ENCODE assay signal across 11 cellular contexts in the genomic region with DNA sequence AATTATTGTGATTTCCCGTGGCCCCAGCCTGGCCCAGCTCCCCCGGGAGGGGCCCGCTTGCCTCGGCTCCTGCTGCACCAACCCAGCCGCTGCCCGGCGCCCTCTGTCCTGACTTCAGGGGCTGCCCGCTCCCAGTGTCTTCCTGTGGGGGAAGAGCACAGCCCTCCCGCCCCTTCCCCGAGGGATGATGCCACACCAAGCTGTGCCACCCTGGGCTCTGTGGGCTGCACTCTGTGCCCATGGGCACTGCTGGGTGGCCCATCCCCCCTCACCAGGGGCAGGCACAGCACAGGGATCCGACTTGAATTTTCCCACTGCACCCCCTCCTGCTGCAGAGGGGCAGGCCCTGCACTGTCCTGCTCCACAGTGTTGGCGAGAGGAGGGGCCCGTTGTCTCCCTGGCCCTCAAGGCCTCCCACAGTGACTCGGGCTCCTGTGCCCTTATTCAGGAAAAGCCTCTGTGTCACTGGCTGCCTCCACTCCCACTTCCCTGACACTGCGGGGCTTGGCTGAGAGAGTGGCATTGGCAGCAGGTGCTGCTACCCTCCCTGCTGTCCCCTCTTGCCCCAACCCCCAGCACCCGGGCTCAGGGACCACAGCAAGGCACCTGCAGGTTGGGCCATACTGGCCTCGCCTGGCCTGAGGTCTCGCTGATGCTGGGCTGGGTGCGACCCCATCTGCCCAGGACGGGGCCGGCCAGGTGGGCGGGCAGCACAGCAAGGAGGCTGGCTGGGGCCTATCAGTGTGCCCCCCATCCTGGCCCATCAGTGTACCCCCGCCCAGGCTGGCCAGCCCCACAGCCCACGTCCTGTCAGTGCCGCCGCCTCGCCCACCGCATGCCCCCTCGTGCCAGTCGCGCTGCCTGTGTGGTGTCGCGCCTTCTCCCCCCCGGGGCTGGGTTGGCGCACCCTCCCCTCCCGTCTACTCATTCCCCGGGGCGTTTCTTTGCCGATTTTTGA. TPM values are rescaled to one million over a fixed set of nuclear protein-coding genes. Genes with fewer than 3 reads are reported as not detected.
DNase-seq lines count a peak whose midpoint lies in the region; ATAC-seq and TF ChIP-seq lines count a peak whose summit lies in the region.
"Had no signal": no experiment of that assay in that cellular context is flagged by ENCODE, and none has a peak within 500 bp of the region (broad histone marks: within the 10 kb centered on the region; RNA-seq: fewer than 3 reads in every experiment).

No MANE protein-coding gene starts in this region.

- DNase-seq in activated CD8-positive, alpha-beta T cell treated with anti-CD3 and anti-CD28 coated beads for 36 hours = peak; percentile 46
- DNase-seq in heart left ventricle = peak in 4 of 5 donors; percentile 16 to 67 (median 28)
- no peak for DNase-seq in stimulated activated naive B cell treated with anti-CD40 and anti-IgM and Interleukin-4, amounts not matched to agents 10 μg/mL and 1 μg/mL and 100 μg/mL, for 72 hours
- DNase-seq in KBM-7 = no peak
- DNase-seq in NCI-H2227 treated with DMSO at 0.1 percent for 48 hours (lab: John Stamatoyannopoulos, UW) = no peak
- DNase-seq: cortex of kidney; NCI-H510A; stimulated activated CD8-positive, alpha-beta memory T cell treated with anti-CD3 and anti-CD28 coated beads, Interleukin-4, amount 100 ng/mL, for 48 hours had no signal

- H3K36me3 Mint-ChIP-seq in IgD-negative memory B cell = peaks cover 3% of the 10 kb centered on the region
- peaks cover 46% of the 10 kb centered on the region for H3K36me3 Mint-ChIP-seq in activated CD8-positive, alpha-beta T cell treated with anti-CD3 and anti-CD28 coated beads for 36 hours (ENCODE audit: low read depth)
- H3K36me3 Mint-ChIP-seq in stimulated activated naive B cell treated with anti-CD40 and anti-IgM and Interleukin-4, amounts not matched to agents 10 μg/mL and 1 μg/mL and 100 μg/mL, for 72 hours = peaks cover 52 to 58% of the 10 kb centered on the region in 2 donors

- no peak for TF ChIP-seq CTCF in activated CD8-positive, alpha-beta T cell treated with anti-CD3 and anti-CD28 coated beads for 36 hours (IDR thresholded peaks at IDR 0.05)
- TF ChIP-seq CTCF in heart left ventricle (IDR thresholded peaks at IDR 0.05) = no peak

- peaks cover 5 to 85% (median 28%) of the 10 kb centered on the region in 12 donors for H3K4me1 ChIP-seq in heart left ventricle

- ATAC-seq in activated CD8-positive, alpha-beta T cell treated with anti-CD3 and anti-CD28 coated beads for 36 hours = no peak
- ATAC-seq in heart left ventricle (no peak), GM19455 (IDR thresholded peaks at IDR 0.05; ENCODE audit: unreplicated experiment) (no peak), HG03520 (IDR thresholded peaks at IDR 0.05; ENCODE audit: unreplicated experiment) (no peak)
- no peak for ATAC-seq in stimulated activated naive B cell treated with anti-CD40 and anti-IgM and Interleukin-4, amounts not matched to agents 10 μg/mL and 1 μg/mL and 100 μg/mL, for 72 hours (replicated peaks)

- no peaks in the 10 kb centered on the region for H3K9me3 Mint-ChIP-seq in IgD-negative memory B cell
- no peaks in the 10 kb centered on the region for H3K9me3 Mint-ChIP-seq in activated CD8-positive, alpha-beta T cell treated with anti-CD3 and anti-CD28 coated beads for 36 hours
- peaks cover 0 to 1% of the 10 kb centered on the region in 2 donors for H3K9me3 Mint-ChIP-seq in stimulated activated naive B cell treated with anti-CD40 and anti-IgM and Interleukin-4, amounts not matched to agents 10 μg/mL and 1 μg/mL and 100 μg/mL, for 72 hours

- intact Hi-C loops in activated CD8-positive, alpha-beta T cell treated with anti-CD3 and anti-CD28 coated beads for 36 hours (cut with micrococcal nuclease) = no loop called here
- intact Hi-C loops in heart left ventricle (cut with DNase I) = no loop called here

- H3K9me3 ChIP-seq in heart left ventricle = no peaks in the 10 kb centered on the region

- H3K27me3 ChIP-seq in heart left ventricle = no peaks in the 10 kb centered on the region

- H3K27ac ChIP-seq in heart left ventricle = peak overlapping the region in 9 of 12 donors; percentile 13 to 100 (median 96)

- no peak for TF ChIP-seq POLR2A in heart left ventricle (IDR thresholded peaks at IDR 0.05)

- in situ Hi-C loops in KBM-7 (cut with MboI; ENCODE audit: low pct_unique_long_range_greater_than_20kb, low sequenced_read_pairs) = no loop called here

- H3K4me3 ChIP-seq in heart left ventricle = peak overlapping the region in 1 of 12 donors; percentile 89

- 87 to 90% (median 89%) methylated on average over 32 to 39 of the region's 39 CpGs for WGBS in heart left ventricle, 4 donors

- H3K36me3 ChIP-seq in heart left ventricle = peaks cover 6 to 75% (median 63%) of the 10 kb centered on the region in 9 donors

- CTCF ChIA-PET in activated CD8-positive, alpha-beta T cell treated with anti-CD3 and anti-CD28 coated beads for 36 hours (lab: Charles Lee) = interaction anchor here (3.1 to 4.1 kb wide), 2 partner anchors 10 to 16 kb away, joined by 21 to 55 read pairs; no protein-coding TSS in a partner anchor

- POLR2A ChIA-PET in activated CD8-positive, alpha-beta T cell treated with anti-CD3 and anti-CD28 coated beads for 36 hours (lab: Charles Lee) = interaction anchor here (0.7 to 9.2 kb wide), 6 partner anchors 9 to 29 kb away, joined by 3 to 308 read pairs (median 6); partner anchors contain the start of genes GRK2 and SSH3

- peak overlapping the region in 2 of 4 donors; percentile 5 to 79 for H3K4me3 Mint-ChIP-seq in IgD-negative memory B cell
- peak overlapping the region; percentile 72 for H3K4me3 Mint-ChIP-seq in activated CD8-positive, alpha-beta T cell treated with anti-CD3 and anti-CD28 coated beads for 36 hours
- H3K4me3 Mint-ChIP-seq in stimulated activated naive B cell treated with anti-CD40 and anti-IgM and Interleukin-4, amounts not matched to agents 10 μg/mL and 1 μg/mL and 100 μg/mL, for 72 hours = peak overlapping the region; percentile 21 to 91

- peak overlapping the region; percentile 76 to 99 (median 98) for H3K27ac Mint-ChIP-seq in IgD-negative memory B cell
- H3K27ac Mint-ChIP-seq in activated CD8-positive, alpha-beta T cell treated with anti-CD3 and anti-CD28 coated beads for 36 hours = peak overlapping the region; percentile 99
- H3K27ac Mint-ChIP-seq in stimulated activated naive B cell treated with anti-CD40 and anti-IgM and Interleukin-4, amounts not matched to agents 10 μg/mL and 1 μg/mL and 100 μg/mL, for 72 hours = peak overlapping the region; percentile 99

- H3K4me1 Mint-ChIP-seq in IgD-negative memory B cell = peaks cover 8 to 21% (median 19%) of the 10 kb centered on the region in 3 donors
- peaks cover 40% of the 10 kb centered on the region for H3K4me1 Mint-ChIP-seq in activated CD8-positive, alpha-beta T cell treated with anti-CD3 and anti-CD28 coated beads for 36 hours (ENCODE audit: low read depth)
- H3K4me1 Mint-ChIP-seq in stimulated activated naive B cell treated with anti-CD40 and anti-IgM and Interleukin-4, amounts not matched to agents 10 μg/mL and 1 μg/mL and 100 μg/mL, for 72 hours = peaks cover 40 to 61% of the 10 kb centered on the region in 2 donors

- H3K27me3 Mint-ChIP-seq in IgD-negative memory B cell = peaks cover 4% of the 10 kb centered on the region
- no peaks in the 10 kb centered on the region for H3K27me3 Mint-ChIP-seq in activated CD8-positive, alpha-beta T cell treated with anti-CD3 and anti-CD28 coated beads for 36 hours
- H3K27me3 Mint-ChIP-seq in stimulated activated naive B cell treated with anti-CD40 and anti-IgM and Interleukin-4, amounts not matched to agents 10 μg/mL and 1 μg/mL and 100 μg/mL, for 72 hours = no peaks in the 10 kb centered on the region

RNA-seq across cellular contexts. Expression of gene ANKRD13D, which starts 3.3 kb away (rescaled TPM):
- polyA plus RNA-seq in IgD-negative memory B cell = 17.3 TPM
- 10 to 100 TPM; 75.4 to 78.7 TPM for total RNA-seq in activated CD8-positive, alpha-beta T cell treated with anti-CD3 and anti-CD28 coated beads for 36 hours
- 10 to 100 TPM in 6 of 9 donors, 1 to 10 TPM in 3; 7.6 to 43.6 (median 12.8) TPM for total RNA-seq in heart left ventricle
- polyA plus RNA-seq in heart left ventricle = 10 to 100 TPM; 12.3 to 17.6 TPM

RNA-seq across cellular contexts. Expression of gene SSH3, which starts 17.5 kb away (rescaled TPM):
- polyA plus RNA-seq in IgD-negative memory B cell (5.5 TPM), heart left ventricle (1 to 10 TPM; 8.1 to 9.4 TPM)
- 1 to 10 TPM; 7.4 to 9.1 TPM for total RNA-seq in activated CD8-positive, alpha-beta T cell treated with anti-CD3 and anti-CD28 coated beads for 36 hours
- 10 to 100 TPM; 10.8 to 23.9 (median 16.8) TPM for total RNA-seq in heart left ventricle

RNA-seq across cellular contexts. Expression of gene GRK2, which starts 19.5 kb away (rescaled TPM):
- polyA plus RNA-seq in IgD-negative memory B cell = 26.2 TPM
- total RNA-seq in activated CD8-positive, alpha-beta T cell treated with anti-CD3 and anti-CD28 coated beads for 36 hours = 100 to 1,000 TPM; 303 to 305 TPM
- 100 to 1,000 TPM in 1 of 9 donors, 10 to 100 TPM in 8; 40.1 to 107 (median 49.6) TPM for total RNA-seq in heart left ventricle
- polyA plus RNA-seq in heart left ventricle = 10 to 100 TPM; 55.6 to 63.8 TPM

Comparison
In these comparisons a context has a peak if more than half of its experiments do, and no peak if none do; other contexts are left out.
1. DNase-seq: peak in activated CD8-positive, alpha-beta T cell treated with anti-CD3 and anti-CD28 coated beads for 36 hours (single experiment) and heart left ventricle (4 of 5); none in stimulated activated naive B cell treated with anti-CD40 and anti-IgM and Interleukin-4, amounts not matched to agents 10 μg/mL and 1 μg/mL and 100 μg/mL, for 72 hours (single experiment), KBM-7 (single experiment) and NCI-H2227 treated with DMSO at 0.1 percent for 48 hours (single experiment).
2. Peak in every context shown above with its lines, with median percentiles within 50 percentile points of each other: H3K27ac Mint-ChIP-seq.